ENCODE assay signal across 1 cellular context in the genomic region with DNA sequence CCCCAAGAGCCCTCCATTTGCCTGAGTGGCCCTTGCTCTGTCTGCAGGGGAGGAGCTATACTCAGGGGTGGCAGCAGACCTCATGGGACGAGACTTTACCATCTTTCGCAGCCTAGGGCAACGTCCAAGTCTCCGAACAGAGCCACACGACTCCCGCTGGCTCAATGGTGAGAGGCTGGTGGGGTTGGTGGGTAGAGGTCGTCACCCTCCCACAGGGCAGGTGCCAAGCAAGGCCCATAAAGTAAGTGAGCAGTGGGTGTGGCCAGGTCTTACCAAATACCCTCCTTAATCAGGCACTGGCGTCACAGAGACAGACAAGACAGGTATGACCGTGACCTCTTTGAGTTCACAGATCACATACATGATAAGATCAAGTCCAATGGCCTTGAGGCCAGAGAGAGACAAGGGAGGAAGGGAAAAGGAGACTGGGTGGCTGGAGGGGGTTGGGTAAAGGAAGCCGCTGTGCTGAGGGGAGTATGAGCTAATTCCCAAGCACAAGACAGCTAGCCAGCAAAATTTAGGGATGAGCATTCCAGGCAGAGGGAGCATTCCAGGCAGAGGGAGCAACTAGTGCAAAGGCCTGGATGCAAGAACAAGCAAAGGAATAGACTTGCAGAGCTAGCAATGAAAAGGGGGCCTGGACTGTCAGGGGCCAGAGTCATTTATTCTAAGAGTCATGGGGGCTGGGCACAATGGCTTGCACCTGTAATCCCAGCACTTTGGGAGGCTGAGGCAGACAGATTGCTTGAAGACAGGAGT.
A peak's percentile ranks its signal among the peaks of the same experiment; 100 is the strongest.
TF ChIP-seq lines count a peak whose summit lies in the region.

No MANE protein-coding gene starts in this region.

TF ChIP-seq in HepG2, 621 proteins besides CTCF, POLR2A, EP300 and RAD21 (continued from another document and continues in another):
- TF ChIP-seq, protein P1, sequence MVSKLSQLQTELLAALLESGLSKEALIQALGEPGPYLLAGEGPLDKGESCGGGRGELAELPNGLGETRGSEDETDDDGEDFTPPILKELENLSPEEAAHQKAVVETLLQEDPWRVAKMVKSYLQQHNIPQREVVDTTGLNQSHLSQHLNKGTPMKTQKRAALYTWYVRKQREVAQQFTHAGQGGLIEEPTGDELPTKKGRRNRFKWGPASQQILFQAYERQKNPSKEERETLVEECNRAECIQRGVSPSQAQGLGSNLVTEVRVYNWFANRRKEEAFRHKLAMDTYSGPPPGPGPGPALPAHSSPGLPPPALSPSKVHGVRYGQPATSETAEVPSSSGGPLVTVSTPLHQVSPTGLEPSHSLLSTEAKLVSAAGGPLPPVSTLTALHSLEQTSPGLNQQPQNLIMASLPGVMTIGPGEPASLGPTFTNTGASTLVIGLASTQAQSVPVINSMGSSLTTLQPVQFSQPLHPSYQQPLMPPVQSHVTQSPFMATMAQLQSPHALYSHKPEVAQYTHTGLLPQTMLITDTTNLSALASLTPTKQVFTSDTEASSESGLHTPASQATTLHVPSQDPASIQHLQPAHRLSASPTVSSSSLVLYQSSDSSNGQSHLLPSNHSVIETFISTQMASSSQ (IDR thresholded peaks at IDR 0.05; ENCODE audit: low read depth): no peak
- TF ChIP-seq, protein P1 (CRISPR knock-in tag; IDR thresholded peaks at IDR 0.05; ENCODE audit: borderline replicate concordance): peak; percentile 42; the same call in 1 of the 2 replicates
- TF ChIP-seq NR2F1 (CRISPR knock-in tag; IDR thresholded peaks at IDR 0.05) (peak in 1 of 2 experiments; percentile 49; a peak in 1 of 4 replicates), NCOR1 (IDR thresholded peaks at IDR 0.05; ENCODE audit: borderline replicate concordance, low read length) (peak; percentile 87; the same call in 1 of the 2 replicates), PAXIP1 (CRISPR knock-in tag; conservative IDR thresholded peaks at IDR 0.05) (peak; percentile 65), MED1 (CRISPR knock-in tag; IDR thresholded peaks at IDR 0.05) (peak; percentile 45; the same call in 1 of the 2 replicates), ETV6 (CRISPR knock-in tag; conservative IDR thresholded peaks at IDR 0.05) (no peak), ZNF724P (CRISPR knock-in tag; IDR thresholded peaks at IDR 0.05; ENCODE audit: borderline replicate concordance) (0 out of 2 replicates have a peak, but pooled peaks have one; percentile 62), ZNF350 (CRISPR knock-in tag; IDR thresholded peaks at IDR 0.05; ENCODE audit: borderline replicate concordance, low read depth) (no peak), HNRNPLL (IDR thresholded peaks at IDR 0.05; ENCODE audit: low read depth, low read length, poor library complexity, severe bottlenecking) (no peak), ZFX (CRISPR knock-in tag; IDR thresholded peaks at IDR 0.05; ENCODE audit: low read depth) (peak; percentile 13; the same call in 1 of the 2 replicates), FOXP4 (CRISPR knock-in tag; IDR thresholded peaks at IDR 0.05) (peak; percentile 54), HNF4G (IDR thresholded peaks at IDR 0.05; ENCODE audit: borderline replicate concordance, low read depth, low read length) (no peak), HNF4G (CRISPR knock-in tag; IDR thresholded peaks at IDR 0.05; ENCODE audit: borderline replicate concordance, low read depth) (peak; percentile 58; the same call in 1 of the 2 replicates), GATAD2A (CRISPR knock-in tag; IDR thresholded peaks at IDR 0.05) (peak; percentile 73), ZNF768 (CRISPR knock-in tag; IDR thresholded peaks at IDR 0.05) (no peak), ZNF704 (CRISPR knock-in tag; IDR thresholded peaks at IDR 0.05; ENCODE audit: borderline replicate concordance) (no peak), NCOA2 (CRISPR knock-in tag; IDR thresholded peaks at IDR 0.05) (peak; percentile 86), ZNF546 (CRISPR knock-in tag; conservative IDR thresholded peaks at IDR 0.05) (0 out of 2 replicates have a peak, but pooled peaks have one; percentile 2), IRF2 (CRISPR knock-in tag; IDR thresholded peaks at IDR 0.05) (0 out of 2 replicates have a peak, but pooled peaks have one; percentile 40), ZNF274 (CRISPR knock-in tag; IDR thresholded peaks at IDR 0.05) (peak; percentile 39; the same call in 1 of the 2 replicates), KLF16 (CRISPR knock-in tag; IDR thresholded peaks at IDR 0.05) (0 out of 4 replicates have a peak, but pooled peaks of 1 of the 2 experiments have one; percentile 27), ZNF550 (CRISPR knock-in tag; IDR thresholded peaks at IDR 0.05; ENCODE audit: borderline replicate concordance) (0 out of 2 replicates have a peak, but pooled peaks have one; percentile 52), FOXA3 (CRISPR knock-in tag; IDR thresholded peaks at IDR 0.05) (0 out of 2 replicates have a peak, but pooled peaks have one; percentile 17), SMAD1 (CRISPR knock-in tag; IDR thresholded peaks at IDR 0.05; ENCODE audit: borderline replicate concordance, low read depth) (0 out of 2 replicates have a peak, but pooled peaks have one; percentile 15), BCLAF1 (IDR thresholded peaks at IDR 0.05) (no peak), GABPA (IDR thresholded peaks at IDR 0.05; ENCODE audit: low read depth, low read length) (no peak), GABPA (CRISPR knock-in tag; IDR thresholded peaks at IDR 0.05; ENCODE audit: low read depth) (peak; percentile 33; the same call in 1 of the 2 replicates), RXRB (CRISPR knock-in tag; IDR thresholded peaks at IDR 0.05; ENCODE audit: borderline replicate concordance) (peak; percentile 82), SP4 (CRISPR knock-in tag; IDR thresholded peaks at IDR 0.05) (0 out of 2 replicates have a peak, but pooled peaks have one; percentile 37)
- TF ChIP-seq, protein P2, sequence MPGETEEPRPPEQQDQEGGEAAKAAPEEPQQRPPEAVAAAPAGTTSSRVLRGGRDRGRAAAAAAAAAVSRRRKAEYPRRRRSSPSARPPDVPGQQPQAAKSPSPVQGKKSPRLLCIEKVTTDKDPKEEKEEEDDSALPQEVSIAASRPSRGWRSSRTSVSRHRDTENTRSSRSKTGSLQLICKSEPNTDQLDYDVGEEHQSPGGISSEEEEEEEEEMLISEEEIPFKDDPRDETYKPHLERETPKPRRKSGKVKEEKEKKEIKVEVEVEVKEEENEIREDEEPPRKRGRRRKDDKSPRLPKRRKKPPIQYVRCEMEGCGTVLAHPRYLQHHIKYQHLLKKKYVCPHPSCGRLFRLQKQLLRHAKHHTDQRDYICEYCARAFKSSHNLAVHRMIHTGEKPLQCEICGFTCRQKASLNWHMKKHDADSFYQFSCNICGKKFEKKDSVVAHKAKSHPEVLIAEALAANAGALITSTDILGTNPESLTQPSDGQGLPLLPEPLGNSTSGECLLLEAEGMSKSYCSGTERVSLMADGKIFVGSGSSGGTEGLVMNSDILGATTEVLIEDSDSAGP (CRISPR knock-in tag; IDR thresholded peaks at IDR 0.05; ENCODE audit: borderline replicate concordance): 0 out of 2 replicates have a peak, but pooled peaks have one; percentile 58
- TF ChIP-seq, protein P3, sequence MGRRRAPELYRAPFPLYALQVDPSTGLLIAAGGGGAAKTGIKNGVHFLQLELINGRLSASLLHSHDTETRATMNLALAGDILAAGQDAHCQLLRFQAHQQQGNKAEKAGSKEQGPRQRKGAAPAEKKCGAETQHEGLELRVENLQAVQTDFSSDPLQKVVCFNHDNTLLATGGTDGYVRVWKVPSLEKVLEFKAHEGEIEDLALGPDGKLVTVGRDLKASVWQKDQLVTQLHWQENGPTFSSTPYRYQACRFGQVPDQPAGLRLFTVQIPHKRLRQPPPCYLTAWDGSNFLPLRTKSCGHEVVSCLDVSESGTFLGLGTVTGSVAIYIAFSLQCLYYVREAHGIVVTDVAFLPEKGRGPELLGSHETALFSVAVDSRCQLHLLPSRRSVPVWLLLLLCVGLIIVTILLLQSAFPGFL (CRISPR knock-in tag; IDR thresholded peaks at IDR 0.05): no peak
